Comparison of ENCODE assay signal across 12 cellular contexts in genomic region chr10:69248117-69248730, GRCh38. TPM values are rescaled to one million over a fixed set of nuclear protein-coding genes. Genes with fewer than 3 reads are reported as not detected.
DNase-seq lines count a peak whose midpoint lies in the region; ATAC-seq and TF ChIP-seq lines count a peak whose summit lies in the region.
"Had no signal": no experiment of that assay in that cellular context is flagged by ENCODE, and none has a peak within 500 bp of the region (broad histone marks: within the 10 kb centered on the region; RNA-seq: fewer than 3 reads in every experiment).

No MANE protein-coding gene starts in this region.

- ATAC-seq in GM23338 = peak; percentile 26; the same call in 1 of the 3 replicates

- no peaks in the 10 kb centered on the region for H3K9me3 Mint-ChIP-seq in GM23338
- H3K9me3 Mint-ChIP-seq in endodermal cell = peaks cover 2% of the 10 kb centered on the region

- intact Hi-C loops in posterior vena cava (cut with DNase I) = no loop called here

- H3K36me3 ChIP-seq in GM23338 (ENCODE audit: insufficient read depth) (no peaks in the 10 kb centered on the region), endodermal cell (ENCODE audit: control insufficient read depth, insufficient read depth, low read length) (no peaks in the 10 kb centered on the region)
- H3K36me3 ChIP-seq: BLaER1 treated with 17β-estradiol and CSF1 and Interleukin-3, amounts not matched to agents 10 nM and 100 nM had no signal

- no peaks in the 10 kb centered on the region for H3K4me1 ChIP-seq in GM23338 (ENCODE audit: insufficient read depth)
- no peaks in the 10 kb centered on the region for H3K4me1 ChIP-seq in endodermal cell (ENCODE audit: control insufficient read depth, insufficient read depth, low read length)

- H3K4me3 ChIP-seq in GM23338 (no peak overlapping the region), endodermal cell (ENCODE audit: low read length) (no peak overlapping the region)
- H3K4me3 ChIP-seq: BLaER1 treated with 17β-estradiol and CSF1 and Interleukin-3, amounts not matched to agents 10 nM and 100 nM had no signal

- H3K27ac Mint-ChIP-seq in GM23338 (no peak overlapping the region), endodermal cell (no peak overlapping the region)
- H3K27ac Mint-ChIP-seq: CD4-positive, CD25-positive, alpha-beta regulatory T cell had no signal

- CTCF ChIA-PET in RWPE1 (lab: Yijun Ruan, JAX) = no interaction called here

- H2AFZ ChIP-seq in GM23338 = peak overlapping the region; percentile 74

- H3K36me3 Mint-ChIP-seq in GM23338 (ENCODE audit: low read depth) (no peaks in the 10 kb centered on the region), endodermal cell (ENCODE audit: low read depth) (no peaks in the 10 kb centered on the region)

- POLR2A ChIA-PET in RWPE1 (lab: Yijun Ruan, JAX; ENCODE audit: low non-redundant PET) = no interaction called here

- DNase-seq in GM23338 (ENCODE audit: low spot score) (no peak), RWPE1 (ENCODE audit: low spot score) (no peak), endodermal cell (peak; percentile 36), posterior vena cava (ENCODE audit: low spot score) (peak; percentile 64), dermis blood vessel endothelial cell (no peak), HuH-7 (ENCODE audit: low spot score) (no peak)
- no peak for DNase-seq in activated CD4-positive, CD25-positive, alpha-beta regulatory T cell treated with anti-CD3 and anti-CD28 coated beads, Interleukin-2, amount 50 U/mL, for 72 hours
- DNase-seq: ACHN; CD4-positive, CD25-positive, alpha-beta regulatory T cell; DMS53; GF-D8 had no signal

- H3K9me2 ChIP-seq in GM23338 (ENCODE audit: insufficient read depth) = no peaks in the 10 kb centered on the region

- no peak overlapping the region for H3K27ac ChIP-seq in GM23338 (ENCODE audit: low read depth)
- peak overlapping the region; percentile 42 for H3K27ac ChIP-seq in RWPE1
- no peak overlapping the region for H3K27ac ChIP-seq in endodermal cell (ENCODE audit: low read depth, low read length)
- H3K27ac ChIP-seq: BLaER1 treated with 17β-estradiol and CSF1 and Interleukin-3, amounts not matched to agents 10 nM and 100 nM had no signal

- no peaks in the 10 kb centered on the region for H3K79me2 ChIP-seq in GM23338 (replicated peaks; ENCODE audit: insufficient read depth)

- no peaks in the 10 kb centered on the region for H3K9me3 ChIP-seq in endodermal cell (ENCODE audit: control insufficient read depth, low read length)

- H3K4me1 Mint-ChIP-seq in GM23338 (no peaks in the 10 kb centered on the region), endodermal cell (no peaks in the 10 kb centered on the region)
- H3K4me1 Mint-ChIP-seq: CD4-positive, CD25-positive, alpha-beta regulatory T cell had no signal

- TF ChIP-seq CTCF in GM23338 (conservative IDR thresholded peaks at IDR 0.05; ENCODE audit: low read depth in 2 of 2) (no peak), RWPE1 (conservative IDR thresholded peaks at IDR 0.05; ENCODE audit: low read depth) (no peak), endodermal cell (conservative IDR thresholded peaks at IDR 0.05) (no peak)

- no peaks in the 10 kb centered on the region for H4K20me1 ChIP-seq in GM23338 (replicated peaks; ENCODE audit: insufficient read depth)
- H4K20me1 ChIP-seq: BLaER1 treated with 17β-estradiol and CSF1 and Interleukin-3, amounts not matched to agents 10 nM and 100 nM had no signal

- no peak overlapping the region for H3K9ac ChIP-seq in endodermal cell (ENCODE audit: extremely low read depth, low read length, poor library complexity, severe bottlenecking)
- H3K9ac ChIP-seq: BLaER1 treated with 17β-estradiol and CSF1 and Interleukin-3, amounts not matched to agents 10 nM and 100 nM had no signal

- H3K4me3 Mint-ChIP-seq in GM23338 (no peak overlapping the region), endodermal cell (no peak overlapping the region)
- H3K4me3 Mint-ChIP-seq: CD4-positive, CD25-positive, alpha-beta regulatory T cell had no signal

- H3F3A ChIP-seq in GM23338 (replicated peaks; ENCODE audit: low read depth) = no peaks in the 10 kb centered on the region

- WGBS in endodermal cell (ENCODE audit: insufficient coverage in 1 of 2, insufficient read length in 1 of 2), 2 experiments = 92 to 93% methylated on average over 17 to 24 of the region's 24 CpGs

- H3K27me3 ChIP-seq in GM23338 (ENCODE audit: insufficient read depth) (no peaks in the 10 kb centered on the region), endodermal cell (ENCODE audit: control insufficient read depth, insufficient read depth, low read length, poor library complexity, severe bottlenecking) (no peaks in the 10 kb centered on the region)
- H3K27me3 ChIP-seq: BLaER1 treated with 17β-estradiol and CSF1 and Interleukin-3, amounts not matched to agents 10 nM and 100 nM had no signal

- H3K4me2 ChIP-seq in GM23338 = no peak overlapping the region
- H3K4me2 ChIP-seq: BLaER1 treated with 17β-estradiol and CSF1 and Interleukin-3, amounts not matched to agents 10 nM and 100 nM had no signal

- H3K27me3 Mint-ChIP-seq in GM23338 (ENCODE audit: insufficient read depth, low read depth, poor library complexity) (peaks cover 1% of the 10 kb centered on the region), endodermal cell (ENCODE audit: insufficient read depth) (no peaks in the 10 kb centered on the region)

TF ChIP-seq in GM23338, 12 proteins besides CTCF, POLR2A, EP300 and RAD21 (continues in another document):
- no peak for TF ChIP-seq NANOG (IDR thresholded peaks at IDR 0.05; ENCODE audit: borderline replicate concordance)
- no peak for TF ChIP-seq REST (IDR thresholded peaks at IDR 0.05; ENCODE audit: unreplicated experiment)

RNA-seq across cellular contexts. Expression of gene HKDC1, which starts 28.1 kb away (rescaled TPM):
- total RNA-seq in GM23338 (2014; rRNA removed; shearing (Covaris generic)) = 0.03 TPM in 1 of 2 replicates, not detected in the other
- not detected in 2 replicates for polyA plus RNA-seq in GM23338 (2016; fragmentation: Nextera tagmentation; extraction: Ambion mirVana)
- under 1 TPM in 1 of 2 donors, not detected in 1; 0.22 TPM for total RNA-seq in endodermal cell
- not detected for polyA plus RNA-seq in endodermal cell (2013, experiment 1 of 2)
- not detected for polyA plus RNA-seq in endodermal cell (2013, experiment 2 of 2)
- total RNA-seq in posterior vena cava = under 1 TPM; 0.05 to 0.09 TPM
- total RNA-seq in dermis blood vessel endothelial cell = 0.23 and 0.85 TPM in 2 replicates

RNA-seq across cellular contexts. Expression of gene HK1, which starts 30.1 kb away (rescaled TPM):
- total RNA-seq in GM23338 (2014; rRNA removed; shearing (Covaris generic)) = 197 and 229 TPM in 2 replicates
- 70.0 and 76.6 TPM in 2 replicates for polyA plus RNA-seq in GM23338 (2016; fragmentation: Nextera tagmentation; extraction: Ambion mirVana)
- 10 to 100 TPM; 38.0 to 78.8 TPM for total RNA-seq in endodermal cell
- polyA plus RNA-seq in endodermal cell (2013, experiment 1 of 2) = 48.2 TPM
- 45.5 TPM for polyA plus RNA-seq in endodermal cell (2013, experiment 2 of 2)
- 100 to 1,000 TPM in 1 of 2 donors, 10 to 100 TPM in 1; 75.6 to 103 TPM for total RNA-seq in posterior vena cava
- 110 and 142 TPM in 2 replicates for total RNA-seq in dermis blood vessel endothelial cell

Comparison
In these comparisons a context has a peak if more than half of its experiments do, and no peak if none do; other contexts are left out.
1. DNase-seq: peak in endodermal cell (single experiment) and posterior vena cava (single experiment); none in GM23338 (single experiment), RWPE1 (single experiment), activated CD4-positive, CD25-positive, alpha-beta regulatory T cell treated with anti-CD3 and anti-CD28 coated beads, Interleukin-2, amount 50 U/mL, for 72 hours (single experiment), dermis blood vessel endothelial cell (single experiment) and HuH-7 (single experiment).